In genomic region chr9:113399646-113400200, GRCh38 we compare ENCODE assay signal across 1 cellular context.
TF ChIP-seq lines count a peak whose summit lies in the region.

No MANE protein-coding gene starts in this region.

TF ChIP-seq in WTC11, 78 proteins besides CTCF, POLR2A, EP300 and RAD21 (continued from another document):
- TF ChIP-seq SOX15 (CRISPR knock-in tag; IDR thresholded peaks at IDR 0.05) = no peak
TF ChIP-seq in WTC11: peak in this region for 0.
